Comparison of ENCODE assay signal across 23 cellular contexts in genomic region chr4:160235771-160236170, GRCh38.
"Had no signal": no experiment of that assay in that cellular context is flagged by ENCODE, and none has a peak within 500 bp of the region (broad histone marks: within the 10 kb centered on the region; RNA-seq: fewer than 3 reads in every experiment).

No MANE protein-coding gene starts in this region.

- H3K36me3 Mint-ChIP-seq: activated CD8-positive, alpha-beta memory T cell treated with anti-CD3 and anti-CD28 coated beads, Interleukin-2, amount 10 ng/mL, durations not matched to agents 7 days and 5 days; activated naive CD4-positive, alpha-beta T cell treated with anti-CD3 and anti-CD28 coated beads, Interleukin-2, amount 10 ng/mL, durations not matched to agents 7 days and 5 days; activated naive CD8-positive, alpha-beta T cell; brain had no signal

- H3K4me3 Mint-ChIP-seq: activated CD4-positive, alpha-beta memory T cell treated with anti-CD3 and anti-CD28 coated beads, Interleukin-2, amount 10 ng/mL, durations not matched to agents 7 days and 5 days; activated CD8-positive, alpha-beta memory T cell treated with anti-CD3 and anti-CD28 coated beads, Interleukin-2, amount 10 ng/mL, durations not matched to agents 7 days and 5 days; activated naive CD4-positive, alpha-beta T cell treated with anti-CD3 and anti-CD28 coated beads, Interleukin-2, amount 10 ng/mL, durations not matched to agents 7 days and 5 days; activated naive CD8-positive, alpha-beta T cell; activated naive CD8-positive, alpha-beta T cell treated with anti-CD3 and anti-CD28 coated beads, Interleukin-2, amount 50 U/mL, for 24 hours had no signal

- H3K27ac ChIP-seq: WERI-Rb-1 had no signal

- H3K4me1 Mint-ChIP-seq: activated CD4-positive, alpha-beta memory T cell treated with anti-CD3 and anti-CD28 coated beads, Interleukin-2, amount 10 ng/mL, durations not matched to agents 7 days and 5 days; activated CD8-positive, alpha-beta memory T cell treated with anti-CD3 and anti-CD28 coated beads, Interleukin-2, amount 10 ng/mL, durations not matched to agents 7 days and 5 days; activated naive CD4-positive, alpha-beta T cell treated with anti-CD3 and anti-CD28 coated beads, Interleukin-2, amount 10 ng/mL, durations not matched to agents 7 days and 5 days; activated naive CD8-positive, alpha-beta T cell treated with anti-CD3 and anti-CD28 coated beads, Interleukin-2, amount 50 U/mL, for 24 hours had no signal

- DNase-seq: activated CD4-positive, alpha-beta memory T cell treated with anti-CD3 and anti-CD28 coated beads, Interleukin-2, amount 10 ng/mL, durations not matched to agents 7 days and 5 days; activated CD4-positive, alpha-beta T cell treated with anti-CD3 and anti-CD28 coated beads for 1 hour; activated CD4-positive, alpha-beta T cell treated with anti-CD3 and anti-CD28 coated beads for 48 hours; activated CD4-positive, CD25-positive, alpha-beta regulatory T cell; activated CD8-positive, alpha-beta memory T cell treated with anti-CD3 and anti-CD28 coated beads for 24 hours; activated CD8-positive, alpha-beta memory T cell treated with anti-CD3 and anti-CD28 coated beads, Interleukin-2, amount 10 ng/mL, durations not matched to agents 7 days and 5 days; activated CD8-positive, alpha-beta memory T cell treated with anti-CD3 and anti-CD28 coated beads, Interleukin-2, amount 50 U/mL, for 48 hours; activated effector memory CD4-positive, alpha-beta T cell treated with Interleukin-2 at 50 U/mL for 16 hours; activated naive CD4-positive, alpha-beta T cell treated with anti-CD3 and anti-CD28 coated beads, Interleukin-2, amount 10 ng/mL, durations not matched to agents 7 days and 5 days; activated naive CD8-positive, alpha-beta T cell treated with anti-CD3 and anti-CD28 coated beads, Interleukin-2, amount 50 U/mL, for 24 hours; activated T-cell treated with anti-CD3 and anti-CD28 coated beads, Interleukin-2, amount 50 U/mL, for 48 hours; anterior cingulate cortex; central memory CD4-positive, alpha-beta T cell; NCI-H1105; NCI-H1417 treated with DMSO at 0.1 percent for 48 hours; NCI-H2029; NCI-H345; NCI-H524 treated with DMSO at 0.1 percent for 48 hours; Right ventricle myocardium superior; T1000; WERI-Rb-1 had no signal

- H3K27ac Mint-ChIP-seq: activated CD4-positive, alpha-beta memory T cell treated with anti-CD3 and anti-CD28 coated beads, Interleukin-2, amount 10 ng/mL, durations not matched to agents 7 days and 5 days; activated CD8-positive, alpha-beta memory T cell treated with anti-CD3 and anti-CD28 coated beads, Interleukin-2, amount 10 ng/mL, durations not matched to agents 7 days and 5 days; activated naive CD4-positive, alpha-beta T cell treated with anti-CD3 and anti-CD28 coated beads, Interleukin-2, amount 10 ng/mL, durations not matched to agents 7 days and 5 days; activated naive CD8-positive, alpha-beta T cell; activated naive CD8-positive, alpha-beta T cell treated with anti-CD3 and anti-CD28 coated beads, Interleukin-2, amount 50 U/mL, for 24 hours had no signal

- ATAC-seq: activated CD8-positive, alpha-beta memory T cell treated with anti-CD3 and anti-CD28 coated beads, Interleukin-2, amount 10 ng/mL, durations not matched to agents 7 days and 5 days; activated naive CD8-positive, alpha-beta T cell treated with anti-CD3 and anti-CD28 coated beads, Interleukin-2, amount 50 U/mL, for 24 hours had no signal

- H3K36me3 ChIP-seq: WERI-Rb-1 had no signal

- H3K27me3 Mint-ChIP-seq: activated CD4-positive, alpha-beta memory T cell treated with anti-CD3 and anti-CD28 coated beads, Interleukin-2, amount 10 ng/mL, durations not matched to agents 7 days and 5 days; activated CD8-positive, alpha-beta memory T cell treated with anti-CD3 and anti-CD28 coated beads, Interleukin-2, amount 10 ng/mL, durations not matched to agents 7 days and 5 days; activated naive CD4-positive, alpha-beta T cell treated with anti-CD3 and anti-CD28 coated beads, Interleukin-2, amount 10 ng/mL, durations not matched to agents 7 days and 5 days; activated naive CD8-positive, alpha-beta T cell; activated naive CD8-positive, alpha-beta T cell treated with anti-CD3 and anti-CD28 coated beads, Interleukin-2, amount 50 U/mL, for 24 hours had no signal
